13 cellular contexts compared by ENCODE assay signal in the genomic region with DNA sequence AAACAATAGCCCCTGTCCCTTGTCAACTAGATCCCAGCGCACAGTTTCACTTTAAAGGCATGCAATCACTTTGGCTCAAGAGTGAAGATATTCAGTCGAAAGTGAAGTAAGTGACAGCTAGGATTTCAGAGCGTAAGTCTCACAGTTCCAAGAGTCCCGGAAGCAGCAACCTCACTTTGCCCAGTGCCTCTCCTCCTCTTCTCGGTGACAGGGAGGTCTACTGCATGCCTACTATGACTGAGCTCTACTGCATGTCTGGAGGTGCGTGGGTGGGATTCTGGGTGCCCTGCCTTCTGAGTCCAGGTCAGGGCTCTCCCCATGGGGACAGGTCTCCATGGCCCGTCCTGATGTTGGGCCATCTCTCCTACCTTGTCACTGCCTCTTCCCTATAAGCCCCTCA. TPM values are rescaled to one million over a fixed set of nuclear protein-coding genes. Genes with fewer than 3 reads are reported as not detected.
DNase-seq lines count a peak whose midpoint lies in the region; ATAC-seq and TF ChIP-seq lines count a peak whose summit lies in the region.
"Had no signal": no experiment of that assay in that cellular context is flagged by ENCODE, and none has a peak within 500 bp of the region (broad histone marks: within the 10 kb centered on the region; RNA-seq: fewer than 3 reads in every experiment).

No MANE protein-coding gene starts in this region.

- H3K4me3 ChIP-seq in effector memory CD4-positive, alpha-beta T cell (ENCODE audit: insufficient read depth, low read depth, low read length, poor library complexity, severe bottlenecking), result peak overlapping the region; percentile 11
- H3K4me3 ChIP-seq: esophagus muscularis mucosa, PC-9, prostate gland had no signal

- CTCF ChIA-PET in activated CD8-positive, alpha-beta T cell treated with anti-CD3 and anti-CD28 coated beads for 36 hours (lab: Charles Lee), result interaction anchor here (0.6 to 3.4 kb wide), 16 partner anchors 8 to 117 kb away, joined by 3 to 13 read pairs (median 6); no protein-coding TSS in a partner anchor

- no peaks in the 10 kb centered on the region for H3K27me3 ChIP-seq in effector memory CD4-positive, alpha-beta T cell (replicated peaks; ENCODE audit: control insufficient read depth, insufficient read depth, low read length, poor library complexity, severe bottlenecking)
- H3K27me3 ChIP-seq: esophagus muscularis mucosa had no signal

- peaks cover 57% of the 10 kb centered on the region for H3K4me1 ChIP-seq in effector memory CD4-positive, alpha-beta T cell (ENCODE audit: control insufficient read depth, insufficient read depth, low read length, poor library complexity, severe bottlenecking)
- H3K4me1 ChIP-seq: esophagus muscularis mucosa, prostate gland had no signal

- peaks cover 33% of the 10 kb centered on the region for H3K36me3 Mint-ChIP-seq in activated CD8-positive, alpha-beta T cell treated with anti-CD3 and anti-CD28 coated beads for 36 hours (ENCODE audit: low read depth)
- H3K36me3 Mint-ChIP-seq in chondrocyte (ENCODE audit: low read depth), result no peaks in the 10 kb centered on the region
- H3K36me3 Mint-ChIP-seq: memory B cell had no signal

- TF ChIP-seq CTCF in activated CD8-positive, alpha-beta T cell treated with anti-CD3 and anti-CD28 coated beads for 36 hours (IDR thresholded peaks at IDR 0.05), result no peak
- TF ChIP-seq CTCF in chondrocyte (IDR thresholded peaks at IDR 0.05), result no peak

- H3K9me3 ChIP-seq in effector memory CD4-positive, alpha-beta T cell (ENCODE audit: control insufficient read depth, low read length), result no peaks in the 10 kb centered on the region
- H3K9me3 ChIP-seq: esophagus muscularis mucosa, prostate gland had no signal

- ATAC-seq in activated CD8-positive, alpha-beta T cell treated with anti-CD3 and anti-CD28 coated beads for 36 hours, result peak; percentile 89

- H3K27me3 Mint-ChIP-seq in activated CD8-positive, alpha-beta T cell treated with anti-CD3 and anti-CD28 coated beads for 36 hours, result no peaks in the 10 kb centered on the region
- peaks cover 15% of the 10 kb centered on the region for H3K27me3 Mint-ChIP-seq in chondrocyte (ENCODE audit: low read depth)

- intact Hi-C loops in activated CD8-positive, alpha-beta T cell treated with anti-CD3 and anti-CD28 coated beads for 36 hours (cut with micrococcal nuclease), result no loop called here

- POLR2A ChIA-PET in activated CD8-positive, alpha-beta T cell treated with anti-CD3 and anti-CD28 coated beads for 36 hours (lab: Charles Lee), result interaction anchor here (0.7 to 3.9 kb wide), 9 partner anchors 11 to 70 kb away, joined by 3 to 18 read pairs (median 6); no protein-coding TSS in a partner anchor

- H3K27ac Mint-ChIP-seq in activated CD8-positive, alpha-beta T cell treated with anti-CD3 and anti-CD28 coated beads for 36 hours, result peak overlapping the region; percentile 88
- no peak overlapping the region for H3K27ac Mint-ChIP-seq in chondrocyte (ENCODE audit: unreplicated experiment)
- H3K27ac Mint-ChIP-seq: memory B cell had no signal

- no peaks in the 10 kb centered on the region for H3K36me3 ChIP-seq in effector memory CD4-positive, alpha-beta T cell (ENCODE audit: control insufficient read depth, insufficient read depth, low read length)
- H3K36me3 ChIP-seq: esophagus muscularis mucosa, prostate gland had no signal

- no peaks in the 10 kb centered on the region for H3K9me3 Mint-ChIP-seq in activated CD8-positive, alpha-beta T cell treated with anti-CD3 and anti-CD28 coated beads for 36 hours
- H3K9me3 Mint-ChIP-seq in chondrocyte (ENCODE audit: low read depth), result no peaks in the 10 kb centered on the region
- H3K9me3 Mint-ChIP-seq: memory B cell had no signal

- DNase-seq in NCI-H82 treated with DMSO at 0.1 percent for 48 hours (lab: John Stamatoyannopoulos, UW; ENCODE audit: unreplicated experiment), result peak; percentile 15
- peak; percentile 90 for DNase-seq in activated CD8-positive, alpha-beta T cell treated with anti-CD3 and anti-CD28 coated beads for 36 hours
- DNase-seq in effector memory CD4-positive, alpha-beta T cell, result no peak
- DNase-seq in stimulated activated CD8-positive, alpha-beta memory T cell treated with anti-CD3 and anti-CD28 coated beads, Interleukin-7, amount 100 ng/mL, for 4 hours (ENCODE audit: low read depth in 2 of 2), result peak; percentile 36 to 53
- no peak for DNase-seq in EL
- DNase-seq in chondrocyte (ENCODE audit: low spot score), result no peak
- DNase-seq in Ammon's horn (ENCODE audit: low spot score), result no peak
- DNase-seq: COR-L47, PC-9 had no signal

- peak overlapping the region; percentile 52 for H3K27ac ChIP-seq in effector memory CD4-positive, alpha-beta T cell (ENCODE audit: insufficient read depth, low read length, poor library complexity, severe bottlenecking)
- H3K27ac ChIP-seq: esophagus muscularis mucosa, PC-9, prostate gland had no signal

- peaks cover 88% of the 10 kb centered on the region for H3K4me1 Mint-ChIP-seq in activated CD8-positive, alpha-beta T cell treated with anti-CD3 and anti-CD28 coated beads for 36 hours (ENCODE audit: low read depth)
- no peaks in the 10 kb centered on the region for H3K4me1 Mint-ChIP-seq in chondrocyte (ENCODE audit: low read depth)
- H3K4me1 Mint-ChIP-seq: memory B cell had no signal

- peak overlapping the region; percentile 71 for H3K4me3 Mint-ChIP-seq in activated CD8-positive, alpha-beta T cell treated with anti-CD3 and anti-CD28 coated beads for 36 hours
- no peak overlapping the region for H3K4me3 Mint-ChIP-seq in chondrocyte (ENCODE audit: unreplicated experiment)
- H3K4me3 Mint-ChIP-seq: memory B cell had no signal

RNA-seq across cellular contexts. Expression of a gene that starts 17.0 kb away (rescaled TPM):
- 10 to 100 TPM; 46.3 to 47.1 TPM for total RNA-seq in activated CD8-positive, alpha-beta T cell treated with anti-CD3 and anti-CD28 coated beads for 36 hours
- 0.13 to 0.15 TPM in 2 of 3 replicates, not detected in the other for total RNA-seq in chondrocyte
- total RNA-seq: LHCN-M2 had no signal

Comparison
In these comparisons a context has a peak if more than half of its experiments do, and no peak if none do; other contexts are left out.
1. DNase-seq: peak in NCI-H82 treated with DMSO at 0.1 percent for 48 hours (single experiment), activated CD8-positive, alpha-beta T cell treated with anti-CD3 and anti-CD28 coated beads for 36 hours (single experiment) and stimulated activated CD8-positive, alpha-beta memory T cell treated with anti-CD3 and anti-CD28 coated beads, Interleukin-7, amount 100 ng/mL, for 4 hours (2 of 2); none in effector memory CD4-positive, alpha-beta T cell (0 of 3), EL (single experiment), chondrocyte (single experiment) and Ammon's horn (single experiment).
2. RNA of a gene that starts 17.0 kb away (total RNA-seq): 46.3 to 47.1 TPM in activated CD8-positive, alpha-beta T cell treated with anti-CD3 and anti-CD28 coated beads for 36 hours; 0.13 to 0.15 TPM in chondrocyte; every median in the first group is over 10 times any median in the second.